ENCODE assay signal across 1 cellular context in genomic region chr16:75326333-75326732, GRCh38.
TF ChIP-seq lines count a peak whose summit lies in the region.

No MANE protein-coding gene starts in this region.

TF ChIP-seq in GM23338, 12 proteins besides CTCF, POLR2A, EP300 and RAD21:
- TF ChIP-seq ETS1 (IDR thresholded peaks at IDR 0.05) (no peak), ZNF462 (CRISPR knock-in tag; IDR thresholded peaks at IDR 0.05) (no peak), STAT1 (IDR thresholded peaks at IDR 0.05; ENCODE audit: unreplicated experiment) (no peak), EZH2 (IDR thresholded peaks at IDR 0.05; ENCODE audit: low read depth, unreplicated experiment) (no peak), ZNF114 (CRISPR knock-in tag; IDR thresholded peaks at IDR 0.05) (no peak), REST (IDR thresholded peaks at IDR 0.05; ENCODE audit: unreplicated experiment) (no peak), NANOG (IDR thresholded peaks at IDR 0.05; ENCODE audit: borderline replicate concordance) (no peak), JUNB (IDR thresholded peaks at IDR 0.05; ENCODE audit: unreplicated experiment) (no peak), POLR2AphosphoS5 (IDR thresholded peaks at IDR 0.05; ENCODE audit: low read depth) (no peak), EZH2phosphoT487 (IDR thresholded peaks at IDR 0.05; ENCODE audit: unreplicated experiment) (no peak), ZNF331 (CRISPR knock-in tag; IDR thresholded peaks at IDR 0.05; ENCODE audit: low read depth) (no peak), CREB1 (CRISPR knock-in tag; IDR thresholded peaks at IDR 0.05; ENCODE audit: low read depth) (no peak)
